21 cellular contexts compared by ENCODE assay signal in genomic region chr5:56612759-56613158, GRCh38.
DNase-seq lines count a peak whose midpoint lies in the region; ATAC-seq and TF ChIP-seq lines count a peak whose summit lies in the region.
"Had no signal": no experiment of that assay in that cellular context is flagged by ENCODE, and none has a peak within 500 bp of the region (broad histone marks: within the 10 kb centered on the region; RNA-seq: fewer than 3 reads in every experiment).

No MANE protein-coding gene starts in this region.

- peak overlapping the region; percentile 32 for H3K27ac ChIP-seq in neutrophil
- H3K27ac ChIP-seq: A549, brain microvascular endothelial cell, left ventricle myocardium inferior had no signal

- H3K27ac Mint-ChIP-seq in activated CD8-positive, alpha-beta memory T cell treated with anti-CD3 and anti-CD28 coated beads, Interleukin-2, amount 10 ng/mL, durations not matched to agents 7 days and 5 days, result peak overlapping the region; percentile 54
- peak overlapping the region; percentile 29 for H3K27ac Mint-ChIP-seq in activated T-helper 17 cell treated with anti-CD3 and anti-CD28 coated beads, Interleukin-2, amount 50 U/mL, for 72 hours
- no peak overlapping the region for H3K27ac Mint-ChIP-seq in Calu3 (ENCODE audit: unreplicated experiment)
- H3K27ac Mint-ChIP-seq: dendritic cell treated with granulocyte-macrophage colony-stimulating factor and Interleukin-4, amounts not matched to agents 40 ng/mL and 50 ng/mL, for 4 days had no signal

- peak overlapping the region; percentile 18 for H3K4me3 Mint-ChIP-seq in activated CD8-positive, alpha-beta memory T cell treated with anti-CD3 and anti-CD28 coated beads, Interleukin-2, amount 10 ng/mL, durations not matched to agents 7 days and 5 days
- peak overlapping the region; percentile 59 for H3K4me3 Mint-ChIP-seq in activated T-helper 17 cell treated with anti-CD3 and anti-CD28 coated beads, Interleukin-2, amount 50 U/mL, for 72 hours
- H3K4me3 Mint-ChIP-seq in Calu3 (ENCODE audit: low read depth, unreplicated experiment), result no peak overlapping the region
- H3K4me3 Mint-ChIP-seq: dendritic cell treated with granulocyte-macrophage colony-stimulating factor and Interleukin-4, amounts not matched to agents 40 ng/mL and 50 ng/mL, for 4 days had no signal

- no peaks in the 10 kb centered on the region for H3K27me3 ChIP-seq in neutrophil
- H3K27me3 ChIP-seq: brain microvascular endothelial cell, heart right ventricle had no signal

- no peaks in the 10 kb centered on the region for H3K36me3 ChIP-seq in neutrophil
- H3K36me3 ChIP-seq: brain microvascular endothelial cell, heart right ventricle, left ventricle myocardium inferior had no signal

- H3K4me1 Mint-ChIP-seq in activated CD8-positive, alpha-beta memory T cell treated with anti-CD3 and anti-CD28 coated beads, Interleukin-2, amount 10 ng/mL, durations not matched to agents 7 days and 5 days, result peaks cover 58% of the 10 kb centered on the region
- peaks cover 62% of the 10 kb centered on the region for H3K4me1 Mint-ChIP-seq in activated T-helper 17 cell treated with anti-CD3 and anti-CD28 coated beads, Interleukin-2, amount 50 U/mL, for 72 hours
- peaks cover 34% of the 10 kb centered on the region for H3K4me1 Mint-ChIP-seq in Calu3 (ENCODE audit: low read depth, unreplicated experiment)

- ATAC-seq in activated CD8-positive, alpha-beta memory T cell treated with anti-CD3 and anti-CD28 coated beads, Interleukin-2, amount 10 ng/mL, durations not matched to agents 7 days and 5 days, result peak; percentile 55
- ATAC-seq in activated T-helper 17 cell treated with anti-CD3 and anti-CD28 coated beads, Interleukin-2, amount 50 U/mL, for 72 hours (replicated peaks), result peak; percentile 31
- ATAC-seq in HG02642 (IDR thresholded peaks at IDR 0.05; ENCODE audit: poor library complexity, unreplicated experiment), result no peak
- ATAC-seq: A549, GM12878, heart right ventricle had no signal

- peaks cover 28 to 33% of the 10 kb centered on the region in 2 experiments for H3K4me1 ChIP-seq in neutrophil (ENCODE audit: control insufficient read depth in 1 of 2, insufficient read depth in 1 of 2, low read depth in 1 of 2, low read length in 1 of 2)

- intact Hi-C loops in Calu3 (cut with micrococcal nuclease; ENCODE audit: unreplicated experiment), result no loop called here

- no peaks in the 10 kb centered on the region for H3K9me3 ChIP-seq in neutrophil

- H3K4me3 ChIP-seq in GM12865 (ENCODE audit: low read depth, low read length) (no peak overlapping the region), neutrophil (ENCODE audit: low read depth in 1 of 2, low read length in 1 of 2) (no peak overlapping the region)
- H3K4me3 ChIP-seq: A549, GM12878, heart right ventricle, left ventricle myocardium inferior, smooth muscle cell had no signal

- no TSS peak for BruUV-seq in Calu3 (replicated peaks; lab: Mats Ljungman, UMichigan)

- peaks cover 13% of the 10 kb centered on the region for H3K27me3 Mint-ChIP-seq in activated CD8-positive, alpha-beta memory T cell treated with anti-CD3 and anti-CD28 coated beads, Interleukin-2, amount 10 ng/mL, durations not matched to agents 7 days and 5 days
- H3K27me3 Mint-ChIP-seq in activated T-helper 17 cell treated with anti-CD3 and anti-CD28 coated beads, Interleukin-2, amount 50 U/mL, for 72 hours, result no peaks in the 10 kb centered on the region
- H3K27me3 Mint-ChIP-seq in Calu3 (ENCODE audit: unreplicated experiment), result no peaks in the 10 kb centered on the region
- H3K27me3 Mint-ChIP-seq: dendritic cell treated with granulocyte-macrophage colony-stimulating factor and Interleukin-4, amounts not matched to agents 40 ng/mL and 50 ng/mL, for 4 days had no signal

- DNase-seq in activated CD8-positive, alpha-beta memory T cell treated with anti-CD3 and anti-CD28 coated beads, Interleukin-2, amount 10 ng/mL, durations not matched to agents 7 days and 5 days, result peak; percentile 56
- DNase-seq in activated CD8-positive, alpha-beta memory T cell treated with anti-CD3 and anti-CD28 coated beads, Interleukin-2, amount 50 U/mL, for 4 hours, result no peak
- DNase-seq in GM12865 (ENCODE audit: low read depth), result peak; percentile 21
- DNase-seq in GM10266 (ENCODE audit: extremely low spot score), result no peak
- no peak for DNase-seq in Calu3
- DNase-seq: activated CD4-positive, CD25-positive, alpha-beta regulatory T cell treated with anti-CD3 and anti-CD28 coated beads, Interleukin-2, amount 50 U/mL, for 72 hours; brain microvascular endothelial cell; DMS 273 treated with DMSO at 0.1 percent for 48 hours; GDM1; heart right ventricle; left ventricle myocardium inferior; NCI-H2107; NCI-H524 treated with DMSO at 0.1 percent for 48 hours; stimulated activated CD4-positive, alpha-beta T cell treated with anti-CD3 and anti-CD28 coated beads, Interleukin-2, amount 100 ng/mL, for 48 hours had no signal

- peaks cover 8% of the 10 kb centered on the region for H3K9me3 Mint-ChIP-seq in activated CD8-positive, alpha-beta memory T cell treated with anti-CD3 and anti-CD28 coated beads, Interleukin-2, amount 10 ng/mL, durations not matched to agents 7 days and 5 days (ENCODE audit: low read depth)
- peaks cover 5% of the 10 kb centered on the region for H3K9me3 Mint-ChIP-seq in activated T-helper 17 cell treated with anti-CD3 and anti-CD28 coated beads, Interleukin-2, amount 50 U/mL, for 72 hours
- H3K9me3 Mint-ChIP-seq in Calu3 (ENCODE audit: low read depth, unreplicated experiment), result peaks cover 10% of the 10 kb centered on the region

- CTCF ChIA-PET in activated CD8-positive, alpha-beta memory T cell treated with anti-CD3 and anti-CD28 coated beads, Interleukin-2, amount 10 ng/mL, durations not matched to agents 7 days and 5 days (lab: Charles Lee), result no interaction called here
- CTCF ChIA-PET in Calu3 (lab: Charles Lee), result no interaction called here

- H3K36me3 Mint-ChIP-seq in activated CD8-positive, alpha-beta memory T cell treated with anti-CD3 and anti-CD28 coated beads, Interleukin-2, amount 10 ng/mL, durations not matched to agents 7 days and 5 days, result peaks cover 41% of the 10 kb centered on the region
- no peaks in the 10 kb centered on the region for H3K36me3 Mint-ChIP-seq in activated T-helper 17 cell treated with anti-CD3 and anti-CD28 coated beads, Interleukin-2, amount 50 U/mL, for 72 hours (ENCODE audit: low read depth)
- H3K36me3 Mint-ChIP-seq in Calu3 (ENCODE audit: insufficient read depth, unreplicated experiment), result no peaks in the 10 kb centered on the region

- TF ChIP-seq CTCF in GM12865 (IDR thresholded peaks at IDR 0.05; ENCODE audit: insufficient read depth, low read depth, low read length, missing control alignments), result no peak
- no peak for TF ChIP-seq CTCF in neutrophil (IDR thresholded peaks at IDR 0.05)
- TF ChIP-seq CTCF in GM10266 (IDR thresholded peaks at IDR 0.05; ENCODE audit: control insufficient read depth, insufficient read depth, low read depth, missing control alignments), result no peak
- no peak for TF ChIP-seq CTCF in Calu3 (IDR thresholded peaks at IDR 0.05; ENCODE audit: unreplicated experiment)

Comparison
In these comparisons a context has a peak if more than half of its experiments do, and no peak if none do; other contexts are left out.
1. DNase-seq: peak in activated CD8-positive, alpha-beta memory T cell treated with anti-CD3 and anti-CD28 coated beads, Interleukin-2, amount 10 ng/mL, durations not matched to agents 7 days and 5 days (single experiment) and GM12865 (single experiment); none in activated CD8-positive, alpha-beta memory T cell treated with anti-CD3 and anti-CD28 coated beads, Interleukin-2, amount 50 U/mL, for 4 hours (single experiment), GM10266 (single experiment) and Calu3 (single experiment).